Comparison of ENCODE assay signal across 19 cellular contexts in the genomic region with DNA sequence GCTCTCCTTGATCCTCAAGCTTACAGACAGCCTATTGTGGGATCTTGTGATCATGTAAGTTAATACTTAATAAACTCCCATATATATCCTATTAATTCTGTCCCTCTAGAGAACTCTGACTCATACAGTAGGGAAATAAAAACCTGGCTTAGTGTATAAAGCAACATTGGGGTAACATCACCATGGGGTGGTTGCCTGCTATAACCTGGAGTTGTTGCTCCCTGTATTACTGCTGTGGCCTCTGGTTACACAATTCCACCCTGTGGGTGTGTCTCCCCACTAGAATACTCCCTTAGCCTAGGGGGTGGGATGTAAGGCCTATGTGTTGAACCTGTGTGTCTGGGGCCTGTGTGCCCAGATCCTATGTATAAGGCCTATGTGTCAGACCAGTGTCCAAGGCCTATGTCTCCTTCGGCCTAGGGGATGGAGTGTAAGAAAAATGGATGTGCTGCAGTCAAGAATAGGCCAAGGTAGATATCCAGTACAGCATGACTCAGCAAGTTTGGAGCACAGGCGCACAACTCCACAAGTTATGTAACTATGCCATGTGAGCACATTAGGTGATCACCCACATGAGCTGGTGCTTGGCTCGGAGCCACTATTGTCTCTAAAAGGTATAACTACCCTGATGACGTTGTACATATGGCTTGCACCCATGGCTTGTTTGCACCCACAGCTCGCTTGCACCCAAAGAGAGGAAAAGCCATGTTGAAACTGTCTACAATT.
DNase-seq lines count a peak whose midpoint lies in the region; ATAC-seq and TF ChIP-seq lines count a peak whose summit lies in the region.
"Had no signal": no experiment of that assay in that cellular context is flagged by ENCODE, and none has a peak within 500 bp of the region (broad histone marks: within the 10 kb centered on the region; RNA-seq: fewer than 3 reads in every experiment).

No MANE protein-coding gene starts in this region.

- H3K4me2 ChIP-seq in PC-3 (ENCODE audit: low read length) (no peak overlapping the region), GM23248 (ENCODE audit: unreplicated experiment) (no peak overlapping the region)
- H3K4me2 ChIP-seq: BLaER1 treated with 17β-estradiol and CSF1 and Interleukin-3, amounts not matched to agents 10 nM and 100 nM had no signal

- ATAC-seq in PC-3, result no peak
- no peak for ATAC-seq in GM21786 (IDR thresholded peaks at IDR 0.05; ENCODE audit: unreplicated experiment)
- ATAC-seq: naive thymus-derived CD4-positive, alpha-beta T cell; Panc1; stimulated activated naive CD8-positive, alpha-beta T cell treated with anti-CD3 and anti-CD28 coated beads, Interleukin-15, amount 100 ng/mL, for 72 hours had no signal

- no peaks in the 10 kb centered on the region for H3K27me3 ChIP-seq in PC-3 (ENCODE audit: low read length)
- H3K27me3 ChIP-seq in GM23248 (replicated peaks; ENCODE audit: insufficient read depth), result no peaks in the 10 kb centered on the region
- H3K27me3 ChIP-seq: BLaER1 treated with 17β-estradiol and CSF1 and Interleukin-3, amounts not matched to agents 10 nM and 100 nM; dorsolateral prefrontal cortex; MG63 had no signal

- no peak overlapping the region for H3K27ac ChIP-seq in HEK293 (ENCODE audit: extremely low read depth, low read depth, low read length)
- H3K27ac ChIP-seq in PC-3 (ENCODE audit: low read length), result no peak overlapping the region
- no peak overlapping the region for H3K27ac ChIP-seq in GM23248
- H3K27ac ChIP-seq: BLaER1 treated with 17β-estradiol and CSF1 and Interleukin-3, amounts not matched to agents 10 nM and 100 nM; dorsolateral prefrontal cortex; HL-60; prostate gland; WERI-Rb-1 had no signal

- H3K79me2 ChIP-seq in PC-3 (ENCODE audit: low read length), result no peaks in the 10 kb centered on the region
- no peaks in the 10 kb centered on the region for H3K79me2 ChIP-seq in GM23248 (ENCODE audit: insufficient read depth)

- POLR2A ChIA-PET in HEK293 (lab: Yijun Ruan, JAX) (no interaction called here), PC-3 (lab: Charles Lee; ENCODE audit: unreplicated experiment) (no interaction called here)

- in situ Hi-C loops in GM23248 (cut with MboI), result no loop called here

- H3K36me3 ChIP-seq in HEK293 (ENCODE audit: control insufficient read depth in 2 of 2, insufficient read depth in 1 of 2, low read length in 2 of 2) (no peaks in the 10 kb centered on the region), PC-3 (ENCODE audit: low read depth, low read length) (no peaks in the 10 kb centered on the region), GM23248 (ENCODE audit: low read depth) (no peaks in the 10 kb centered on the region)
- H3K36me3 ChIP-seq: MG63, prostate gland, WERI-Rb-1 had no signal

- H3K9me3 ChIP-seq in HEK293 (ENCODE audit: control insufficient read depth, insufficient read depth, low read depth, low read length) (no peaks in the 10 kb centered on the region), PC-3 (ENCODE audit: low read length) (no peaks in the 10 kb centered on the region), GM23248 (ENCODE audit: low read depth) (no peaks in the 10 kb centered on the region)
- H3K9me3 ChIP-seq: prostate gland had no signal

- H2AFZ ChIP-seq in PC-3 (ENCODE audit: low read length) (no peak overlapping the region), GM23248 (no peak overlapping the region)

- H3K9me2 ChIP-seq in PC-3 (replicated peaks; ENCODE audit: low read length) (no peaks in the 10 kb centered on the region), GM23248 (ENCODE audit: insufficient read depth) (no peaks in the 10 kb centered on the region)

- CTCF ChIA-PET in HEK293 (lab: Yijun Ruan, JAX), result no interaction called here
- CTCF ChIA-PET in PC-3 (lab: Charles Lee), result no interaction called here

- H3K9ac ChIP-seq in PC-3 (ENCODE audit: low read length), result no peak overlapping the region
- no peak overlapping the region for H3K9ac ChIP-seq in GM23248
- H3K9ac ChIP-seq: BLaER1 treated with 17β-estradiol and CSF1 and Interleukin-3, amounts not matched to agents 10 nM and 100 nM had no signal

- no TSS peak for BruUV-seq in PC-3 (replicated peaks; lab: Mats Ljungman, UMichigan)

- no peak for TF ChIP-seq CTCF in HEK293 (tag by site-specific recombination; IDR thresholded peaks at IDR 0.05)
- TF ChIP-seq CTCF in PC-3 (conservative IDR thresholded peaks at IDR 0.05; ENCODE audit: low read depth, low read length), result no peak

- WGBS in GM23248 (ENCODE audit: low coverage in 1 of 2, low lambda C conversion rate in 2 of 2, missing lambda C conversion rate in 2 of 2), 2 experiments, result 85 to 90% methylated on average over 5 of the region's 5 CpGs

- H3K4me3 ChIP-seq in HEK293 (ENCODE audit: low read depth, low read length), result no peak overlapping the region
- no peak overlapping the region for H3K4me3 ChIP-seq in PC-3 (ENCODE audit: low read length)
- H3K4me3 ChIP-seq in GM23248, result no peak overlapping the region
- H3K4me3 ChIP-seq: BLaER1 treated with 17β-estradiol and CSF1 and Interleukin-3, amounts not matched to agents 10 nM and 100 nM; dorsolateral prefrontal cortex; MG63; prostate gland had no signal

- DNase-seq in COR-L47 (lab: John Stamatoyannopoulos, UW), result peak; percentile 49
- peak; percentile 1 for DNase-seq in PC-3
- peak; percentile 40 for DNase-seq in iris pigment epithelial cell (ENCODE audit: low read depth)
- DNase-seq in GM23248, result no peak
- DNase-seq in NCI-H226, result no peak
- DNase-seq: activated gamma-delta T cell treated with Interleukin-2 at 50 U/mL for 16 hours; dorsolateral prefrontal cortex; hypothalamus; MG63; NCI-H446; stimulated activated naive CD8-positive, alpha-beta T cell treated with anti-CD3 and anti-CD28 coated beads, Interleukin-15, amount 100 ng/mL, for 72 hours; WERI-Rb-1 had no signal

- intact Hi-C loops in PC-3 (cut with micrococcal nuclease), result no loop called here

- no peaks in the 10 kb centered on the region for H3F3A ChIP-seq in PC-3 (ENCODE audit: low read length, unreplicated experiment)
- H3F3A ChIP-seq in GM23248 (ENCODE audit: insufficient read depth), result no peaks in the 10 kb centered on the region

- H4K20me1 ChIP-seq in PC-3 (ENCODE audit: low read length) (no peaks in the 10 kb centered on the region), GM23248 (ENCODE audit: insufficient read depth) (no peaks in the 10 kb centered on the region)
- H4K20me1 ChIP-seq: BLaER1 treated with 17β-estradiol and CSF1 and Interleukin-3, amounts not matched to agents 10 nM and 100 nM had no signal

- H3K4me1 ChIP-seq in HEK293 (ENCODE audit: control insufficient read depth, insufficient read depth, low read length) (no peaks in the 10 kb centered on the region), PC-3 (ENCODE audit: insufficient read depth, low read length) (no peaks in the 10 kb centered on the region), GM23248 (ENCODE audit: insufficient read depth) (no peaks in the 10 kb centered on the region)
- H3K4me1 ChIP-seq: BLaER1 treated with 17β-estradiol and CSF1 and Interleukin-3, amounts not matched to agents 10 nM and 100 nM; prostate gland had no signal

TF ChIP-seq in HEK293, 187 proteins besides CTCF, POLR2A, EP300 and RAD21 (continues in another document):
- TF ChIP-seq ZNF394 (tag by site-specific recombination; IDR thresholded peaks at IDR 0.05; ENCODE audit: borderline replicate concordance) (no peak), ZNF585B (tag by site-specific recombination; IDR thresholded peaks at IDR 0.05) (peak; percentile 19; the same call in 1 of the 2 replicates), ZNF510 (tag by site-specific recombination; IDR thresholded peaks at IDR 0.05; ENCODE audit: insufficient replicate concordance) (no peak), ZNF169 (tag by site-specific recombination; IDR thresholded peaks at IDR 0.05) (0 out of 2 replicates have a peak, but pooled peaks have one; percentile 47), SCRT1 (tag by site-specific recombination; IDR thresholded peaks at IDR 0.05; ENCODE audit: borderline replicate concordance) (0 out of 2 replicates have a peak, but pooled peaks have one; percentile 27), ZNF558 (tag by site-specific recombination; IDR thresholded peaks at IDR 0.05) (0 out of 2 replicates have a peak, but pooled peaks have one; percentile 38), ZNF211 (tag by site-specific recombination; IDR thresholded peaks at IDR 0.05; ENCODE audit: low read depth) (0 out of 2 replicates have a peak, but pooled peaks have one; percentile 22), ZNF626 (tag by site-specific recombination; IDR thresholded peaks at IDR 0.05) (peak; percentile 96), ZNF549 (tag by site-specific recombination; IDR thresholded peaks at IDR 0.05) (peak; percentile 83), ZNF239 (tag by site-specific recombination; IDR thresholded peaks at IDR 0.05) (no peak), SETDB1 (IDR thresholded peaks at IDR 0.05; ENCODE audit: insufficient read length, low read length) (peak; percentile 96), ZNF610 (tag by site-specific recombination; IDR thresholded peaks at IDR 0.05; ENCODE audit: borderline replicate concordance) (peak; percentile 68), ZNF529 (tag by site-specific recombination; IDR thresholded peaks at IDR 0.05; ENCODE audit: insufficient replicate concordance) (peak; percentile 49), ZFP3 (tag by site-specific recombination; IDR thresholded peaks at IDR 0.05; ENCODE audit: low read depth) (no peak)
- TF ChIP-seq, protein P1, sequence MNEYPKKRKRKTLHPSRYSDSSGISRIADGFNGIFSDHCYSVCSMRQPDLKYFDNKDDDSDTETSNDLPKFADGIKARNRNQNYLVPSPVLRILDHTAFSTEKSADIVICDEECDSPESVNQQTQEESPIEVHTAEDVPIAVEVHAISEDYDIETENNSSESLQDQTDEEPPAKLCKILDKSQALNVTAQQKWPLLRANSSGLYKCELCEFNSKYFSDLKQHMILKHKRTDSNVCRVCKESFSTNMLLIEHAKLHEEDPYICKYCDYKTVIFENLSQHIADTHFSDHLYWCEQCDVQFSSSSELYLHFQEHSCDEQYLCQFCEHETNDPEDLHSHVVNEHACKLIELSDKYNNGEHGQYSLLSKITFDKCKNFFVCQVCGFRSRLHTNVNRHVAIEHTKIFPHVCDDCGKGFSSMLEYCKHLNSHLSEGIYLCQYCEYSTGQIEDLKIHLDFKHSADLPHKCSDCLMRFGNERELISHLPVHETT (tag by site-specific recombination; IDR thresholded peaks at IDR 0.05), result no peak
- TF ChIP-seq, protein P2, sequence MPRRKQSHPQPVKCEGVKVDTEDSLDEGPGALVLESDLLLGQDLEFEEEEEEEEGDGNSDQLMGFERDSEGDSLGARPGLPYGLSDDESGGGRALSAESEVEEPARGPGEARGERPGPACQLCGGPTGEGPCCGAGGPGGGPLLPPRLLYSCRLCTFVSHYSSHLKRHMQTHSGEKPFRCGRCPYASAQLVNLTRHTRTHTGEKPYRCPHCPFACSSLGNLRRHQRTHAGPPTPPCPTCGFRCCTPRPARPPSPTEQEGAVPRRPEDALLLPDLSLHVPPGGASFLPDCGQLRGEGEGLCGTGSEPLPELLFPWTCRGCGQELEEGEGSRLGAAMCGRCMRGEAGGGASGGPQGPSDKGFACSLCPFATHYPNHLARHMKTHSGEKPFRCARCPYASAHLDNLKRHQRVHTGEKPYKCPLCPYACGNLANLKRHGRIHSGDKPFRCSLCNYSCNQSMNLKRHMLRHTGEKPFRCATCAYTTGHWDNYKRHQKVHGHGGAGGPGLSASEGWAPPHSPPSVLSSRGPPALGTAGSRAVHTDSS (tag by site-specific recombination; IDR thresholded peaks at IDR 0.05), result no peak

Comparison
In these comparisons a context has a peak if more than half of its experiments do, and no peak if none do; other contexts are left out.
1. DNase-seq: peak in COR-L47 (single experiment), PC-3 (single experiment) and iris pigment epithelial cell (single experiment); none in GM23248 (single experiment) and NCI-H226 (single experiment).